Comparison of ENCODE assay signal across 1 cellular context in the genomic region with DNA sequence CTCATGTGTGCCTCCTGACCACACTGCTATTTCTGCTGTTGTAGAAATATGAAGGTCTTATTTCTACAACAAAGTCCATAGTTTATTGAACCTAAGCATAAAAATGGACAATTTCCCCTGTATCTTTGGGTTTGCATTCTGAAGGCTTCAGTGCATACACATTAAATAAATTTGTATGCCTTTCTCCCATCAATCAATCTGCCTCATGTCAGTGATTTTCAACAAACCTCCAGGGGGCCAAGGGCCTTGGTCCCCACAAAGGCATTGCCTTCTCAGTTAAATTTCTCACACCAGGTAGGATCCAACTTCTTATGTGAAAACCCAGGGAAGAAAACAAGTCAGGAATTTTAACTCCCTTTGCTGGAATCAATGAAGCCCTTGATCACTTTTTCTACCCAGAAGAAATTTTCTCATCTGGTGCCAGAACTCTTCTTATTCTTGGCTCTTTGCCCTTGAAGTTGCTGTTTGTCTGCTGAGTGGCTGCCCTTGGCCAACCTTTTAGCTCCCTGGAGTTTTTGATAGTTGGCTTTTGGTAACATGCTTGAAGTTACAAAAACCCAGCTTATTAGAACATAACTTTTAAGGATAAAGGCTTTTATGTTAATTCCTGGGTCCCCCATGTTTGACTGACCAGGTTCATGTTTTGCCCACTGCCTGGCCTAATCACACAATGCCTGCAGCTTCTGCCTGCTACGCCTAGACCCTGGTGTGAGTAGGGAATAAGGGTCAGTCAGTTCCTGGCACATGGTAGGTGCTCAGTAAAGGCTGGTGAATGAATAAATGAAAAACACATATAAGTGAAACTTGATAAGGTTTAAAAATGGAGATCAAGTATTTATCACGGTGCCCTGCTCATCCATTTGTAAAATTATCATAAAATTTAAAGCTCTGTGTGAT.
TF ChIP-seq lines count a peak whose summit lies in the region.

No MANE protein-coding gene starts in this region.

TF ChIP-seq in GM23338, 12 proteins besides CTCF, POLR2A, EP300 and RAD21 (continued from another document):
- TF ChIP-seq, protein P1, sequence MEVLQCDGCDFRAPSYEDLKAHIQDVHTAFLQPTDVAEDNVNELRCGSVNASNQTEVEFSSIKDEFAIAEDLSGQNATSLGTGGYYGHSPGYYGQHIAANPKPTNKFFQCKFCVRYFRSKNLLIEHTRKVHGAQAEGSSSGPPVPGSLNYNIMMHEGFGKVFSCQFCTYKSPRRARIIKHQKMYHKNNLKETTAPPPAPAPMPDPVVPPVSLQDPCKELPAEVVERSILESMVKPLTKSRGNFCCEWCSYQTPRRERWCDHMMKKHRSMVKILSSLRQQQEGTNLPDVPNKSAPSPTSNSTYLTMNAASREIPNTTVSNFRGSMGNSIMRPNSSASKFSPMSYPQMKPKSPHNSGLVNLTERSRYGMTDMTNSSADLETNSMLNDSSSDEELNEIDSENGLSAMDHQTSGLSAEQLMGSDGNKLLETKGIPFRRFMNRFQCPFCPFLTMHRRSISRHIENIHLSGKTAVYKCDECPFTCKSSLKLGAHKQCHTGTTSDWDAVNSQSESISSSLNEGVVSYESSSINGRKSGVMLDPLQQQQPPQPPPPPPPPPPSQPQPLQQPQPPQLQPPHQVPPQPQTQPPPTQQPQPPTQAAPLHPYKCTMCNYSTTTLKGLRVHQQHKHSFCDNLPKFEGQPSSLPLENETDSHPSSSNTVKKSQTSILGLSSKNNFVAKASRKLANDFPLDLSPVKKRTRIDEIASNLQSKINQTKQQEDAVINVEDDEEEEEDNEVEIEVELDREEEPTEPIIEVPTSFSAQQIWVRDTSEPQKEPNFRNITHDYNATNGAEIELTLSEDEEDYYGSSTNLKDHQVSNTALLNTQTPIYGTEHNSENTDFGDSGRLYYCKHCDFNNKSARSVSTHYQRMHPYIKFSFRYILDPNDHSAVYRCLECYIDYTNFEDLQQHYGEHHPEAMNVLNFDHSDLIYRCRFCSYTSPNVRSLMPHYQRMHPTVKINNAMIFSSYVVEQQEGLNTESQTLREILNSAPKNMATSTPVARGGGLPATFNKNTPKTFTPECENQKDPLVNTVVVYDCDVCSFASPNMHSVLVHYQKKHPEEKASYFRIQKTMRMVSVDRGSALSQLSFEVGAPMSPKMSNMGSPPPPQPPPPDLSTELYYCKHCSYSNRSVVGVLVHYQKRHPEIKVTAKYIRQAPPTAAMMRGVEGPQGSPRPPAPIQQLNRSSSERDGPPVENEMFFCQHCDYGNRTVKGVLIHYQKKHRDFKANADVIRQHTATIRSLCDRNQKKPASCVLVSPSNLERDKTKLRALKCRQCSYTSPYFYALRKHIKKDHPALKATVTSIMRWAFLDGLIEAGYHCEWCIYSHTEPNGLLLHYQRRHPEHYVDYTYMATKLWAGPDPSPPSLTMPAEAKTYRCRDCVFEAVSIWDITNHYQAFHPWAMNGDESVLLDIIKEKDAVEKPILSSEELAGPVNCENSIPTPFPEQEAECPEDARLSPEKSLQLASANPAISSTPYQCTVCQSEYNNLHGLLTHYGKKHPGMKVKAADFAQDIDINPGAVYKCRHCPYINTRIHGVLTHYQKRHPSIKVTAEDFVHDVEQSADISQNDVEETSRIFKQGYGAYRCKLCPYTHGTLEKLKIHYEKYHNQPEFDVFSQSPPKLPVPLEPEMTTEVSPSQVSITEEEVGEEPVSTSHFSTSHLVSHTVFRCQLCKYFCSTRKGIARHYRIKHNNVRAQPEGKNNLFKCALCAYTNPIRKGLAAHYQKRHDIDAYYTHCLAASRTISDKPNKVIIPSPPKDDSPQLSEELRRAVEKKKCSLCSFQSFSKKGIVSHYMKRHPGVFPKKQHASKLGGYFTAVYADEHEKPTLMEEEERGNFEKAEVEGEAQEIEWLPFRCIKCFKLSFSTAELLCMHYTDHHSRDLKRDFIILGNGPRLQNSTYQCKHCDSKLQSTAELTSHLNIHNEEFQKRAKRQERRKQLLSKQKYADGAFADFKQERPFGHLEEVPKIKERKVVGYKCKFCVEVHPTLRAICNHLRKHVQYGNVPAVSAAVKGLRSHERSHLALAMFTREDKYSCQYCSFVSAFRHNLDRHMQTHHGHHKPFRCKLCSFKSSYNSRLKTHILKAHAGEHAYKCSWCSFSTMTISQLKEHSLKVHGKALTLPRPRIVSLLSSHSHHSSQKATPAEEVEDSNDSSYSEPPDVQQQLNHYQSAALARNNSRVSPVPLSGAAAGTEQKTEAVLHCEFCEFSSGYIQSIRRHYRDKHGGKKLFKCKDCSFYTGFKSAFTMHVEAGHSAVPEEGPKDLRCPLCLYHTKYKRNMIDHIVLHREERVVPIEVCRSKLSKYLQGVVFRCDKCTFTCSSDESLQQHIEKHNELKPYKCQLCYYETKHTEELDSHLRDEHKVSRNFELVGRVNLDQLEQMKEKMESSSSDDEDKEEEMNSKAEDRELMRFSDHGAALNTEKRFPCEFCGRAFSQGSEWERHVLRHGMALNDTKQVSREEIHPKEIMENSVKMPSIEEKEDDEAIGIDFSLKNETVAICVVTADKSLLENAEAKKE (CRISPR knock-in tag; IDR thresholded peaks at IDR 0.05): no peak
- TF ChIP-seq ZNF114 (CRISPR knock-in tag; IDR thresholded peaks at IDR 0.05) (no peak), CREB1 (CRISPR knock-in tag; IDR thresholded peaks at IDR 0.05; ENCODE audit: low read depth) (no peak), EZH2phosphoT487 (IDR thresholded peaks at IDR 0.05; ENCODE audit: unreplicated experiment) (no peak), ZNF331 (CRISPR knock-in tag; IDR thresholded peaks at IDR 0.05; ENCODE audit: low read depth) (no peak), JUNB (IDR thresholded peaks at IDR 0.05; ENCODE audit: unreplicated experiment) (no peak)
- TF ChIP-seq, protein P2, sequence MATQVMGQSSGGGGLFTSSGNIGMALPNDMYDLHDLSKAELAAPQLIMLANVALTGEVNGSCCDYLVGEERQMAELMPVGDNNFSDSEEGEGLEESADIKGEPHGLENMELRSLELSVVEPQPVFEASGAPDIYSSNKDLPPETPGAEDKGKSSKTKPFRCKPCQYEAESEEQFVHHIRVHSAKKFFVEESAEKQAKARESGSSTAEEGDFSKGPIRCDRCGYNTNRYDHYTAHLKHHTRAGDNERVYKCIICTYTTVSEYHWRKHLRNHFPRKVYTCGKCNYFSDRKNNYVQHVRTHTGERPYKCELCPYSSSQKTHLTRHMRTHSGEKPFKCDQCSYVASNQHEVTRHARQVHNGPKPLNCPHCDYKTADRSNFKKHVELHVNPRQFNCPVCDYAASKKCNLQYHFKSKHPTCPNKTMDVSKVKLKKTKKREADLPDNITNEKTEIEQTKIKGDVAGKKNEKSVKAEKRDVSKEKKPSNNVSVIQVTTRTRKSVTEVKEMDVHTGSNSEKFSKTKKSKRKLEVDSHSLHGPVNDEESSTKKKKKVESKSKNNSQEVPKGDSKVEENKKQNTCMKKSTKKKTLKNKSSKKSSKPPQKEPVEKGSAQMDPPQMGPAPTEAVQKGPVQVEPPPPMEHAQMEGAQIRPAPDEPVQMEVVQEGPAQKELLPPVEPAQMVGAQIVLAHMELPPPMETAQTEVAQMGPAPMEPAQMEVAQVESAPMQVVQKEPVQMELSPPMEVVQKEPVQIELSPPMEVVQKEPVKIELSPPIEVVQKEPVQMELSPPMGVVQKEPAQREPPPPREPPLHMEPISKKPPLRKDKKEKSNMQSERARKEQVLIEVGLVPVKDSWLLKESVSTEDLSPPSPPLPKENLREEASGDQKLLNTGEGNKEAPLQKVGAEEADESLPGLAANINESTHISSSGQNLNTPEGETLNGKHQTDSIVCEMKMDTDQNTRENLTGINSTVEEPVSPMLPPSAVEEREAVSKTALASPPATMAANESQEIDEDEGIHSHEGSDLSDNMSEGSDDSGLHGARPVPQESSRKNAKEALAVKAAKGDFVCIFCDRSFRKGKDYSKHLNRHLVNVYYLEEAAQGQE (IDR thresholded peaks at IDR 0.05; ENCODE audit: unreplicated experiment): no peak
